In the genomic region with DNA sequence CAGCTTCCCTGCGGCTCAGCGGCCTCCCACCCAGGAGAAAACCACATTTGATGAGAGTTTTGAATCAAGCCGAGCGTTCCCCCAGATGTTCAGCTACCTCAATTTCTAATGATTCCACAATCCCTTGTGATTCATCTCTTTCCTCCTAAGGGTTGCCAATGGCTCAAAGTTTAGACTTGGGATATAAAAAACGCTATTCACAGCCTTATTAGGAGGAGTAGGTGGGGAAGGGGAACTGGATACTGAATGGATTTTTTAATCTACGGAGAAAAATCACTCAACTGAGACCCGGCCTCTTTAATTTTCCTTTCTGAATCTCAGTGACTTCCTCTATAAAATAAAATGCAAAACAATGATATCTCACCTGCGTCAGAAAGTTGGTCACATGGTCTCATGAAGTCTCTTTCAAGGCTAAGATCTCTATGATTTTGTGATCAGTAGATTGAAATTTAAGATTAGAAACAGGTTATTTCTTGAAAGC, we compare ENCODE assay signal across 9 cellular contexts.
DNase-seq lines count a peak whose midpoint lies in the region; ATAC-seq and TF ChIP-seq lines count a peak whose summit lies in the region.
"Had no signal": no experiment of that assay in that cellular context is flagged by ENCODE, and none has a peak within 500 bp of the region (broad histone marks: within the 10 kb centered on the region; RNA-seq: fewer than 3 reads in every experiment).

No MANE protein-coding gene starts in this region.

- DNase-seq in G401 (ENCODE audit: low spot score) (peak; percentile 25), cardiac muscle cell (ENCODE audit: low read depth in 1 of 2, low spot score in 1 of 2) (peak in 1 of 2 donors; percentile 40), NCI-H1436 (lab: John Stamatoyannopoulos, UW) (no peak), NCI-H524 treated with DMSO at 0.1 percent for 48 hours (lab: John Stamatoyannopoulos, UW) (no peak)
- DNase-seq in activated CD4-positive, alpha-beta T cell treated with anti-CD3 and anti-CD28 coated beads for 36 hours = no peak
- DNase-seq: NCI-H2081 treated with DMSO at 0.1 percent for 48 hours had no signal

- H3K27ac Mint-ChIP-seq in activated CD4-positive, alpha-beta T cell treated with anti-CD3 and anti-CD28 coated beads for 36 hours = no peak overlapping the region

- H3K4me1 ChIP-seq in cardiac muscle cell (ENCODE audit: low read depth) (no peaks in the 10 kb centered on the region), rectal smooth muscle tissue (ENCODE audit: control insufficient read depth, insufficient read depth, low read length) (no peaks in the 10 kb centered on the region)

- no peak for TF ChIP-seq CTCF in cardiac muscle cell (IDR thresholded peaks at IDR 0.05; ENCODE audit: low read depth, low read length)

- peaks cover 13% of the 10 kb centered on the region for H3K4me1 Mint-ChIP-seq in activated CD4-positive, alpha-beta T cell treated with anti-CD3 and anti-CD28 coated beads for 36 hours

- H3K4me3 ChIP-seq in cardiac muscle cell (peak overlapping the region; percentile 40), rectal smooth muscle tissue (ENCODE audit: low read length) (peak overlapping the region; percentile 71)

- H3K36me3 ChIP-seq in cardiac muscle cell (no peaks in the 10 kb centered on the region), rectal smooth muscle tissue (ENCODE audit: control insufficient read depth, insufficient read depth, low read length) (no peaks in the 10 kb centered on the region)

- H3K36me3 Mint-ChIP-seq in activated CD4-positive, alpha-beta T cell treated with anti-CD3 and anti-CD28 coated beads for 36 hours (ENCODE audit: low read depth) = peaks cover 2% of the 10 kb centered on the region

- no peak overlapping the region for H3K9ac ChIP-seq in rectal smooth muscle tissue (ENCODE audit: low read length)

- no peaks in the 10 kb centered on the region for H3K9me3 ChIP-seq in cardiac muscle cell (ENCODE audit: low read depth)

- H3K27ac ChIP-seq in cardiac muscle cell (no peak overlapping the region), rectal smooth muscle tissue (ENCODE audit: low read depth, low read length) (no peak overlapping the region)

- no peak overlapping the region for H3K4me3 Mint-ChIP-seq in activated CD4-positive, alpha-beta T cell treated with anti-CD3 and anti-CD28 coated beads for 36 hours

- H3K27me3 ChIP-seq in cardiac muscle cell (peaks cover 43% of the 10 kb centered on the region), rectal smooth muscle tissue (ENCODE audit: control insufficient read depth, insufficient read depth, low read length) (no peaks in the 10 kb centered on the region)

- H3K9me3 Mint-ChIP-seq in activated CD4-positive, alpha-beta T cell treated with anti-CD3 and anti-CD28 coated beads for 36 hours (ENCODE audit: low read depth) = no peaks in the 10 kb centered on the region

- CTCF ChIA-PET in activated CD4-positive, alpha-beta T cell treated with anti-CD3 and anti-CD28 coated beads for 36 hours (lab: Charles Lee) = no interaction called here

- ATAC-seq in SK-N-SH treated with all-trans-retinoic acid at 6 μM for 48 hours = peak; percentile 5; the same call in 2 of the 3 replicates
- no peak for ATAC-seq in activated CD4-positive, alpha-beta T cell treated with anti-CD3 and anti-CD28 coated beads for 36 hours
- ATAC-seq in HG02870 (IDR thresholded peaks at IDR 0.05; ENCODE audit: unreplicated experiment) = no peak

- H3K27me3 Mint-ChIP-seq in activated CD4-positive, alpha-beta T cell treated with anti-CD3 and anti-CD28 coated beads for 36 hours = peaks cover 49% of the 10 kb centered on the region

- in situ Hi-C loops in G401 (cut with HindIII; ENCODE audit: low sequenced_read_pairs) = no loop called here

- intact Hi-C loops in activated CD4-positive, alpha-beta T cell treated with anti-CD3 and anti-CD28 coated beads for 36 hours (cut with DNase I, micrococcal nuclease) = loop anchor here (2.0 kb wide), 2 partner anchors 366 to 546 kb away; no protein-coding TSS in a partner anchor

- POLR2A ChIA-PET in activated CD4-positive, alpha-beta T cell treated with anti-CD3 and anti-CD28 coated beads for 36 hours (lab: Charles Lee) = no interaction called here

TF ChIP-seq in SK-N-SH treated with all-trans-retinoic acid at 6 μM for 48 hours, 23 proteins besides CTCF, POLR2A, EP300 and RAD21 (continues in another document):
- TF ChIP-seq PPARA (CRISPR knock-in tag; IDR thresholded peaks at IDR 0.05; ENCODE audit: borderline replicate concordance) (no peak), CSDC2 (CRISPR knock-in tag; IDR thresholded peaks at IDR 0.05) (no peak), ZNF70 (CRISPR knock-in tag; IDR thresholded peaks at IDR 0.05) (no peak), ZFP30 (CRISPR knock-in tag; IDR thresholded peaks at IDR 0.05) (no peak), RARB (CRISPR knock-in tag; IDR thresholded peaks at IDR 0.05) (no peak), TOX (CRISPR knock-in tag; IDR thresholded peaks at IDR 0.05; ENCODE audit: borderline replicate concordance) (no peak), ZNF8 (CRISPR knock-in tag; IDR thresholded peaks at IDR 0.05) (no peak), OSR1 (CRISPR knock-in tag; IDR thresholded peaks at IDR 0.05) (no peak), SNAI2 (CRISPR knock-in tag; IDR thresholded peaks at IDR 0.05) (no peak), ZNF565 (CRISPR knock-in tag; conservative IDR thresholded peaks at IDR 0.05; ENCODE audit: low read depth) (no peak), ESRRG (CRISPR knock-in tag; IDR thresholded peaks at IDR 0.05) (no peak), TCF4 (CRISPR knock-in tag; IDR thresholded peaks at IDR 0.05; ENCODE audit: borderline replicate concordance) (no peak), ZFP3 (CRISPR knock-in tag; IDR thresholded peaks at IDR 0.05) (no peak), ISL1 (CRISPR knock-in tag; IDR thresholded peaks at IDR 0.05) (no peak), ZC3H10 (CRISPR knock-in tag; IDR thresholded peaks at IDR 0.05) (no peak), ARNTL (CRISPR knock-in tag; IDR thresholded peaks at IDR 0.05; ENCODE audit: borderline replicate concordance, low read depth) (no peak)
- TF ChIP-seq, protein P1, sequence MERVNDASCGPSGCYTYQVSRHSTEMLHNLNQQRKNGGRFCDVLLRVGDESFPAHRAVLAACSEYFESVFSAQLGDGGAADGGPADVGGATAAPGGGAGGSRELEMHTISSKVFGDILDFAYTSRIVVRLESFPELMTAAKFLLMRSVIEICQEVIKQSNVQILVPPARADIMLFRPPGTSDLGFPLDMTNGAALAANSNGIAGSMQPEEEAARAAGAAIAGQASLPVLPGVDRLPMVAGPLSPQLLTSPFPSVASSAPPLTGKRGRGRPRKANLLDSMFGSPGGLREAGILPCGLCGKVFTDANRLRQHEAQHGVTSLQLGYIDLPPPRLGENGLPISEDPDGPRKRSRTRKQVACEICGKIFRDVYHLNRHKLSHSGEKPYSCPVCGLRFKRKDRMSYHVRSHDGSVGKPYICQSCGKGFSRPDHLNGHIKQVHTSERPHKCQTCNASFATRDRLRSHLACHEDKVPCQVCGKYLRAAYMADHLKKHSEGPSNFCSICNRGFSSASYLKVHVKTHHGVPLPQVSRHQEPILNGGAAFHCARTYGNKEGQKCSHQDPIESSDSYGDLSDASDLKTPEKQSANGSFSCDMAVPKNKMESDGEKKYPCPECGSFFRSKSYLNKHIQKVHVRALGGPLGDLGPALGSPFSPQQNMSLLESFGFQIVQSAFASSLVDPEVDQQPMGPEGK (CRISPR knock-in tag; IDR thresholded peaks at IDR 0.05; ENCODE audit: borderline replicate concordance) = no peak
- TF ChIP-seq, protein P2, sequence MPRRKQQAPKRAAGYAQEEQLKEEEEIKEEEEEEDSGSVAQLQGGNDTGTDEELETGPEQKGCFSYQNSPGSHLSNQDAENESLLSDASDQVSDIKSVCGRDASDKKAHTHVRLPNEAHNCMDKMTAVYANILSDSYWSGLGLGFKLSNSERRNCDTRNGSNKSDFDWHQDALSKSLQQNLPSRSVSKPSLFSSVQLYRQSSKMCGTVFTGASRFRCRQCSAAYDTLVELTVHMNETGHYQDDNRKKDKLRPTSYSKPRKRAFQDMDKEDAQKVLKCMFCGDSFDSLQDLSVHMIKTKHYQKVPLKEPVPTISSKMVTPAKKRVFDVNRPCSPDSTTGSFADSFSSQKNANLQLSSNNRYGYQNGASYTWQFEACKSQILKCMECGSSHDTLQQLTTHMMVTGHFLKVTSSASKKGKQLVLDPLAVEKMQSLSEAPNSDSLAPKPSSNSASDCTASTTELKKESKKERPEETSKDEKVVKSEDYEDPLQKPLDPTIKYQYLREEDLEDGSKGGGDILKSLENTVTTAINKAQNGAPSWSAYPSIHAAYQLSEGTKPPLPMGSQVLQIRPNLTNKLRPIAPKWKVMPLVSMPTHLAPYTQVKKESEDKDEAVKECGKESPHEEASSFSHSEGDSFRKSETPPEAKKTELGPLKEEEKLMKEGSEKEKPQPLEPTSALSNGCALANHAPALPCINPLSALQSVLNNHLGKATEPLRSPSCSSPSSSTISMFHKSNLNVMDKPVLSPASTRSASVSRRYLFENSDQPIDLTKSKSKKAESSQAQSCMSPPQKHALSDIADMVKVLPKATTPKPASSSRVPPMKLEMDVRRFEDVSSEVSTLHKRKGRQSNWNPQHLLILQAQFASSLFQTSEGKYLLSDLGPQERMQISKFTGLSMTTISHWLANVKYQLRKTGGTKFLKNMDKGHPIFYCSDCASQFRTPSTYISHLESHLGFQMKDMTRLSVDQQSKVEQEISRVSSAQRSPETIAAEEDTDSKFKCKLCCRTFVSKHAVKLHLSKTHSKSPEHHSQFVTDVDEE (CRISPR knock-in tag; IDR thresholded peaks at IDR 0.05) = no peak
- TF ChIP-seq, protein P3, sequence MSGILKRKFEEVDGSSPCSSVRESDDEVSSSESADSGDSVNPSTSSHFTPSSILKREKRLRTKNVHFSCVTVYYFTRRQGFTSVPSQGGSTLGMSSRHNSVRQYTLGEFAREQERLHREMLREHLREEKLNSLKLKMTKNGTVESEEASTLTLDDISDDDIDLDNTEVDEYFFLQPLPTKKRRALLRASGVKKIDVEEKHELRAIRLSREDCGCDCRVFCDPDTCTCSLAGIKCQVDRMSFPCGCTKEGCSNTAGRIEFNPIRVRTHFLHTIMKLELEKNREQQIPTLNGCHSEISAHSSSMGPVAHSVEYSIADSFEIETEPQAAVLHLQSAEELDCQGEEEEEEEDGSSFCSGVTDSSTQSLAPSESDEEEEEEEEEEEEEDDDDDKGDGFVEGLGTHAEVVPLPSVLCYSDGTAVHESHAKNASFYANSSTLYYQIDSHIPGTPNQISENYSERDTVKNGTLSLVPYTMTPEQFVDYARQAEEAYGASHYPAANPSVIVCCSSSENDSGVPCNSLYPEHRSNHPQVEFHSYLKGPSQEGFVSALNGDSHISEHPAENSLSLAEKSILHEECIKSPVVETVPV (CRISPR knock-in tag; IDR thresholded peaks at IDR 0.05) = no peak
